8 cellular contexts compared by ENCODE assay signal in the genomic region with DNA sequence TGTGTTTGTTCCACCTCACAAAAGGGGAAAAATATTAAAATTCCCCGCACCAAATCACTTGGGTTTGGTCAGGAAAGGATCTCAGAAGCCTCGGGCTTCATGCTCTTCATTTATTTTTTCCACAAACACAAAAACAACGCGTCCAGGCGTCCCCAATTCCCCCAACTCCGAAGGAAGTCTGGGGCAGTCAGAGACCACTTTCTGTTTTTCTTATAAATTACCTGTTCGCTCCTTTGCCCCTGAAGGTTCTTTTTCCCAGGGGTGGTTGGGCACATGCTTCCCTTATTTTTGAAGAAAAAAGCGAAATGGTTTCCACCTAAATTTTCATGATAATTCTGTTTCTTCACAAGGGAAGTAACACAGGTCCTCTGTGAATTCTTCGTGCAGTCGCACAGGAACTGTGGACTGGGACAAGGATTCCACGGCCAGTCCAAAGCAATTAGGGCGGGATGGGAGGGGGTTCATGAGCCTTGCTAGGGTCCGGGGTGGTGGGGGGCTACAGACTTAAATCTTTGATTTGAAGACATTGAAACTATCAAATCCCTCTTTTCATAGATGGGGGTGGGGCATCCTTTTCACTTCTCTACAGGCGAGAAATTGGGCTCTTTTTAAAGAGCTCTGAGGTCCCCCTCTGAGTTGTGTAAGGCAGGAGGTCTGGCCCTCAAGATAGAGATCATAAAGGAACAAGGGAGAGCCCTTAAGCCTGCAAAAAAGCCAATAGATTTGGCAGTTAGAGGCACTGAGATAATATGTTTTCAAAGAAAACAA. TPM values are rescaled to one million over a fixed set of nuclear protein-coding genes. Genes with fewer than 3 reads are reported as not detected.
DNase-seq lines count a peak whose midpoint lies in the region; ATAC-seq and TF ChIP-seq lines count a peak whose summit lies in the region.

No MANE protein-coding gene starts in this region.

- no peaks in the 10 kb centered on the region for H3K27me3 ChIP-seq in esophagus muscularis mucosa

- H3K27ac Mint-ChIP-seq in natural killer cell: peak overlapping the region; percentile 98 to 99

- in situ Hi-C loops in KBM-7 (cut with MboI; ENCODE audit: low pct_unique_long_range_greater_than_20kb, low sequenced_read_pairs): no loop called here

- H3K4me1 Mint-ChIP-seq in natural killer cell: peaks cover 29 to 35% of the 10 kb centered on the region in 2 donors

- H3K4me1 ChIP-seq in esophagus muscularis mucosa: peaks cover 0 to 17% (median 17%) of the 10 kb centered on the region in 4 donors

- H3K36me3 Mint-ChIP-seq in natural killer cell: no peaks in the 10 kb centered on the region

- H3K27me3 Mint-ChIP-seq in natural killer cell (ENCODE audit: low read depth in 2 of 2): no peaks in the 10 kb centered on the region

- H3K9me3 ChIP-seq in esophagus muscularis mucosa: no peaks in the 10 kb centered on the region

- WGBS in esophagus muscularis mucosa: under 1% methylated on average over 14 of the region's 14 CpGs

- no peak for TF ChIP-seq CTCF in esophagus muscularis mucosa (IDR thresholded peaks at IDR 0.05)
- TF ChIP-seq CTCF in natural killer cell (IDR thresholded peaks at IDR 0.05): no peak

- no peak for TF ChIP-seq POLR2A in esophagus muscularis mucosa (IDR thresholded peaks at IDR 0.05; ENCODE audit: low read depth)

- no peak for TF ChIP-seq EP300 in esophagus muscularis mucosa (IDR thresholded peaks at IDR 0.05)

- H3K4me3 ChIP-seq in esophagus muscularis mucosa: peak overlapping the region; percentile 75 to 83 (median 79)

- H3K27ac ChIP-seq in esophagus muscularis mucosa (replicated peaks in 1 of 4): peak overlapping the region; percentile 94 to 99 (median 96)

- intact Hi-C loops in esophagus muscularis mucosa (cut with DNase I) (no loop called here), natural killer cell (cut with micrococcal nuclease) (loop anchor here (1.0 to 2.0 kb wide), 2 partner anchors 23 to 46 kb away; a partner anchor contains a TSS)

- H3K36me3 ChIP-seq in esophagus muscularis mucosa: no peaks in the 10 kb centered on the region

- H3K4me3 Mint-ChIP-seq in natural killer cell: peak overlapping the region; percentile 96

- H3K9me3 Mint-ChIP-seq in natural killer cell: no peaks in the 10 kb centered on the region

- DNase-seq in NCI-H2081 (lab: John Stamatoyannopoulos, UW) (peak; percentile 9 to 63), NCI-H2081 treated with DMSO at 0.1 percent for 48 hours (lab: John Stamatoyannopoulos, UW) (no peak), KBM-7 (peak; percentile 75), UCSD-AML1 (lab: John Stamatoyannopoulos, UW; ENCODE audit: unreplicated experiment) (peak; percentile 34), esophagus muscularis mucosa (ENCODE audit: extremely low spot score) (peak; percentile 94), natural killer cell (no peak)

- ATAC-seq in natural killer cell (no peak), GM19455 (IDR thresholded peaks at IDR 0.05; ENCODE audit: unreplicated experiment) (no peak), HG02759 (IDR thresholded peaks at IDR 0.05; ENCODE audit: unreplicated experiment) (no peak)

RNA-seq across cellular contexts. Expression of a gene that starts 30.5 kb away (rescaled TPM):
- 1 to 10 TPM; 3.0 to 9.9 (median 6.5) TPM for total RNA-seq in esophagus muscularis mucosa
- total RNA-seq in natural killer cell: 1 to 10 TPM; 1.5 to 2.3 (median 1.8) TPM

Comparison
In these comparisons a context has a peak if more than half of its experiments do, and no peak if none do; other contexts are left out.
1. DNase-seq: peak in NCI-H2081 (2 of 2), KBM-7 (single experiment), UCSD-AML1 (single experiment) and esophagus muscularis mucosa (single experiment); none in NCI-H2081 treated with DMSO at 0.1 percent for 48 hours (single experiment) and natural killer cell (single experiment).